In genomic region chr10:99532687-99533495, GRCh38 we compare ENCODE assay signal across 9 cellular contexts. TPM values are rescaled to one million over a fixed set of nuclear protein-coding genes. Genes with fewer than 3 reads are reported as not detected.
DNase-seq lines count a peak whose midpoint lies in the region; ATAC-seq and TF ChIP-seq lines count a peak whose summit lies in the region.
"Had no signal": no experiment of that assay in that cellular context is flagged by ENCODE, and none has a peak within 500 bp of the region (broad histone marks: within the 10 kb centered on the region; RNA-seq: fewer than 3 reads in every experiment).

Gene NKX2-3 (plus strand): TSS chr10:99532942. CDS start chr10:99533132, 190 bp downstream.

- H3K36me3 Mint-ChIP-seq in activated CD8-positive, alpha-beta T cell treated with anti-CD3 and anti-CD28 coated beads for 36 hours (ENCODE audit: low read depth) = no peaks in the 10 kb centered on the region

- H3K27me3 ChIP-seq in iPS-15b (ENCODE audit: control insufficient read depth, insufficient read depth, low read length) = peaks cover 97% of the 10 kb centered on the region

- intact Hi-C loops in activated CD8-positive, alpha-beta T cell treated with anti-CD3 and anti-CD28 coated beads for 36 hours (cut with micrococcal nuclease) = no loop called here

- H3K9me3 ChIP-seq in iPS-15b (ENCODE audit: control insufficient read depth, insufficient read depth, low read length) = no peaks in the 10 kb centered on the region

- H3K9me3 Mint-ChIP-seq in activated CD8-positive, alpha-beta T cell treated with anti-CD3 and anti-CD28 coated beads for 36 hours = peaks cover 2% of the 10 kb centered on the region

- H3K27ac Mint-ChIP-seq in activated CD8-positive, alpha-beta T cell treated with anti-CD3 and anti-CD28 coated beads for 36 hours = no peak within 1 kb of the TSS

- peak within 1 kb of the TSS; percentile 45 for H3K4me3 ChIP-seq in iPS-15b (ENCODE audit: low read depth, low read length)

- H3K4me3 Mint-ChIP-seq in activated CD8-positive, alpha-beta T cell treated with anti-CD3 and anti-CD28 coated beads for 36 hours = peak within 1 kb of the TSS; percentile 5

- no peaks in the 10 kb centered on the region for H3K36me3 ChIP-seq in iPS-15b (ENCODE audit: control insufficient read depth, insufficient read depth, low read length)

- CTCF ChIA-PET in GM10248 (lab: Yijun Ruan, JAX) = no interaction called here
- CTCF ChIA-PET in activated CD8-positive, alpha-beta T cell treated with anti-CD3 and anti-CD28 coated beads for 36 hours (lab: Charles Lee) = interaction anchor here (2.2 kb wide), 1 partner anchor 97 kb away, joined by 7 read pairs; no protein-coding TSS in a partner anchor

- peak; percentile 75 for DNase-seq in GM10248 (ENCODE audit: extremely low spot score)
- DNase-seq in activated CD8-positive, alpha-beta T cell treated with anti-CD3 and anti-CD28 coated beads for 36 hours = peak; percentile 78
- peak; percentile 41 to 42 for DNase-seq in stimulated activated CD4-positive, alpha-beta T cell treated with anti-CD3 and anti-CD28 coated beads, Interleukin-4, amount 100 ng/mL, for 4 hours
- no peak for DNase-seq in NCI-H128 (lab: John Stamatoyannopoulos, UW; ENCODE audit: unreplicated experiment)
- DNase-seq in NCI-H345 treated with DMSO at 0.1 percent for 48 hours (lab: John Stamatoyannopoulos, UW; ENCODE audit: unreplicated experiment) = no peak
- DNase-seq in NCI-H1092 (lab: John Stamatoyannopoulos, UW) = no peak

- no peak for TF ChIP-seq CTCF in GM10248 (IDR thresholded peaks at IDR 0.05; ENCODE audit: control extremely low read depth, extremely low read depth, low read depth, missing control alignments)
- no peak for TF ChIP-seq CTCF in activated CD8-positive, alpha-beta T cell treated with anti-CD3 and anti-CD28 coated beads for 36 hours (IDR thresholded peaks at IDR 0.05)

- peak; percentile 64 for ATAC-seq in HG03354 (IDR thresholded peaks at IDR 0.05; ENCODE audit: poor library complexity, severe bottlenecking, unreplicated experiment)
- ATAC-seq in activated CD8-positive, alpha-beta T cell treated with anti-CD3 and anti-CD28 coated beads for 36 hours = peak; percentile 70

- POLR2A ChIA-PET in GM10248 (lab: Yijun Ruan, JAX) = no interaction called here
- POLR2A ChIA-PET in activated CD8-positive, alpha-beta T cell treated with anti-CD3 and anti-CD28 coated beads for 36 hours (lab: Charles Lee) = interaction anchor here (1.1 kb wide), 1 partner anchor 8 kb away, joined by 3 read pairs; no protein-coding TSS in a partner anchor

- no peak within 1 kb of the TSS for H3K9ac ChIP-seq in iPS-15b (ENCODE audit: low read depth, low read length)

- H3K27me3 Mint-ChIP-seq in activated CD8-positive, alpha-beta T cell treated with anti-CD3 and anti-CD28 coated beads for 36 hours = peaks cover 90% of the 10 kb centered on the region

- peaks cover 6% of the 10 kb centered on the region for H3K4me1 ChIP-seq in iPS-15b (ENCODE audit: control insufficient read depth, insufficient read depth, low read length)

- peaks cover 41% of the 10 kb centered on the region for H3K4me1 Mint-ChIP-seq in activated CD8-positive, alpha-beta T cell treated with anti-CD3 and anti-CD28 coated beads for 36 hours (ENCODE audit: low read depth)

RNA-seq across cellular contexts. Expression of gene NKX2-3, which starts in this region (rescaled TPM):
- total RNA-seq in activated CD8-positive, alpha-beta T cell treated with anti-CD3 and anti-CD28 coated beads for 36 hours = not detected
- total RNA-seq: glomerular endothelial cell had no signal

Comparison
In these comparisons a context has a peak if more than half of its experiments do, and no peak if none do; other contexts are left out.
1. Peak in DNase-seq and ATAC-seq in activated CD8-positive, alpha-beta T cell treated with anti-CD3 and anti-CD28 coated beads for 36 hours; RNA of the gene not detected or under 1 TPM.
2. DNase-seq: peak in GM10248 (single experiment) and stimulated activated CD4-positive, alpha-beta T cell treated with anti-CD3 and anti-CD28 coated beads, Interleukin-4, amount 100 ng/mL, for 4 hours (2 of 2); none in NCI-H128 (single experiment), NCI-H345 treated with DMSO at 0.1 percent for 48 hours (single experiment) and NCI-H1092 (single experiment).